Comparison of ENCODE assay signal across 24 cellular contexts in the genomic region with DNA sequence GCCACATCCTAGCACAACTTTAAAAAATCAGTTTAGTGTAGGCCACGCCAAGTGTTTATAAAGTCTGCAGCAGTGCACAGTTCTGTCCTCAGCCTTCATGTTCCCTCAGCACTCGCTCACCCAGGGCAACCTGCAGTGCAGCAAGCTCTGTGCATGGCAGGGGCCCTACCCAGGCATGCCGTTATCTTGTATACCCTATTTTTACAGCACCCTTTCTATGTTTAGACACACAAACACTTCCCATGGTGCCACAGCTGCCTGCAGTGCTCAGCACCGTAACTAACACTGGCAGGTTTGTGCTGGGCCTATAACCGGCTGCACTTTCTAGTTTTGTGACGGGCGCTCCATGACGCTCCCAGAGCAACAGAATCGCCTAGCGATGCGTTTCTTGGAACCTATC.
"Had no signal": no experiment of that assay in that cellular context is flagged by ENCODE, and none has a peak within 500 bp of the region (broad histone marks: within the 10 kb centered on the region; RNA-seq: fewer than 3 reads in every experiment).

No MANE protein-coding gene starts in this region.

- H3K9me3 Mint-ChIP-seq: activated CD4-positive, alpha-beta T cell treated with anti-CD3 and anti-CD28 coated beads, Interleukin-2, amount 10 ng/mL, durations not matched to agents 24 days and 14 days; activated naive CD4-positive, alpha-beta T cell treated with anti-CD3 and anti-CD28 coated beads, Interleukin-2, amount 10 ng/mL, durations not matched to agents 7 days and 5 days; activated naive CD8-positive, alpha-beta T cell treated with anti-CD3 and anti-CD28 coated beads, Interleukin-2, amount 50 U/mL, for 24 hours; activated T-cell treated with anti-CD3 and anti-CD28 coated beads, Interleukin-2, amount 50 U/mL, for 24 hours; activated T-helper 2 cell treated with anti-CD3 and anti-CD28 coated beads, Interferon-gamma antibody, Interleukin-2, Interleukin-4, amounts not matched to agents 10 μg/mL and 5 μg/mL and 100 μg/mL, durations not matched to agents 14 hours and 24 hours and 36 hours; effector memory CD8-positive, alpha-beta T cell; mesothelial cell of epicardium; neural crest cell had no signal

- H3K9me3 ChIP-seq: breast epithelium, ovary had no signal

- DNase-seq: activated CD4-positive, alpha-beta T cell treated with anti-CD3 and anti-CD28 coated beads, Interleukin-2, amount 10 ng/mL, durations not matched to agents 24 days and 14 days; activated CD4-positive, CD25-positive, alpha-beta regulatory T cell; activated CD8-positive, alpha-beta T cell treated with anti-CD3 and anti-CD28 coated beads, Interleukin-2, amount 10 ng/mL, durations not matched to agents 7 days and 5 days; activated naive CD4-positive, alpha-beta T cell treated with anti-CD3 and anti-CD28 coated beads, Interleukin-2, amount 10 ng/mL, durations not matched to agents 7 days and 5 days; activated naive CD8-positive, alpha-beta T cell treated with anti-CD3 and anti-CD28 coated beads, Interleukin-2, amount 50 U/mL, for 24 hours; activated T-cell treated with anti-CD3 and anti-CD28 coated beads, Interleukin-2, amount 50 U/mL, for 24 hours; aorta; dermis blood vessel endothelial cell; effector memory CD8-positive, alpha-beta T cell; hippocampal formation; left colon; ovary; stimulated activated CD4-positive, alpha-beta T cell treated with anti-CD3 and anti-CD28 coated beads, Interleukin-12 subunit alpha, Interleukin-12 subunit beta, amount 100 ng/mL, for 4 hours; stimulated activated CD4-positive, alpha-beta T cell treated with anti-CD3 and anti-CD28 coated beads, Interleukin-1b, Interleukin-23, amount 100 ng/mL, for 48 hours; stimulated activated CD8-positive, alpha-beta memory T cell treated with anti-CD3 and anti-CD28 coated beads, Interleukin-4, amount 100 ng/mL, for 48 hours; stimulated activated naive CD4-positive, alpha-beta T cell; T-helper 1 cell; T-helper 9 cell had no signal

- H3K4me1 Mint-ChIP-seq: mesothelial cell of epicardium had no signal

- H3K36me3 Mint-ChIP-seq: activated naive CD4-positive, alpha-beta T cell treated with anti-CD3 and anti-CD28 coated beads, Interleukin-2, amount 10 ng/mL, durations not matched to agents 7 days and 5 days; mesothelial cell of epicardium had no signal

- H3K4me3 ChIP-seq: breast epithelium, lung, ovary had no signal

- H3K27ac Mint-ChIP-seq: activated CD4-positive, alpha-beta T cell treated with anti-CD3 and anti-CD28 coated beads, Interleukin-2, amount 10 ng/mL, durations not matched to agents 24 days and 14 days; activated CD8-positive, alpha-beta T cell treated with anti-CD3 and anti-CD28 coated beads, Interleukin-2, amount 10 ng/mL, durations not matched to agents 7 days and 5 days; activated naive CD4-positive, alpha-beta T cell treated with anti-CD3 and anti-CD28 coated beads, Interleukin-2, amount 10 ng/mL, durations not matched to agents 7 days and 5 days; activated naive CD8-positive, alpha-beta T cell treated with anti-CD3 and anti-CD28 coated beads, Interleukin-2, amount 50 U/mL, for 24 hours; activated T-cell treated with anti-CD3 and anti-CD28 coated beads, Interleukin-2, amount 50 U/mL, for 24 hours; activated T-helper 2 cell treated with anti-CD3 and anti-CD28 coated beads, Interferon-gamma antibody, Interleukin-2, Interleukin-4, amounts not matched to agents 10 μg/mL and 5 μg/mL and 100 μg/mL, durations not matched to agents 14 hours and 24 hours and 36 hours; effector memory CD8-positive, alpha-beta T cell; mesothelial cell of epicardium had no signal

- H3K4me3 Mint-ChIP-seq: activated CD4-positive, alpha-beta T cell treated with anti-CD3 and anti-CD28 coated beads, Interleukin-2, amount 10 ng/mL, durations not matched to agents 24 days and 14 days; activated CD8-positive, alpha-beta T cell treated with anti-CD3 and anti-CD28 coated beads, Interleukin-2, amount 10 ng/mL, durations not matched to agents 7 days and 5 days; activated naive CD4-positive, alpha-beta T cell treated with anti-CD3 and anti-CD28 coated beads, Interleukin-2, amount 10 ng/mL, durations not matched to agents 7 days and 5 days; activated naive CD8-positive, alpha-beta T cell treated with anti-CD3 and anti-CD28 coated beads, Interleukin-2, amount 50 U/mL, for 24 hours; activated T-cell treated with anti-CD3 and anti-CD28 coated beads, Interleukin-2, amount 50 U/mL, for 24 hours; effector memory CD8-positive, alpha-beta T cell; mesothelial cell of epicardium; neural crest cell had no signal

- H3K27me3 Mint-ChIP-seq: activated CD4-positive, alpha-beta T cell treated with anti-CD3 and anti-CD28 coated beads, Interleukin-2, amount 10 ng/mL, durations not matched to agents 24 days and 14 days; activated naive CD8-positive, alpha-beta T cell treated with anti-CD3 and anti-CD28 coated beads, Interleukin-2, amount 50 U/mL, for 24 hours had no signal

- H3K36me3 ChIP-seq: breast epithelium, ovary had no signal

- H3K27me3 ChIP-seq: breast epithelium, ovary had no signal

- FAIRE-seq: islet of Langerhans had no signal

- ATAC-seq: activated CD8-positive, alpha-beta T cell treated with anti-CD3 and anti-CD28 coated beads, Interleukin-2, amount 10 ng/mL, durations not matched to agents 7 days and 5 days; activated naive CD8-positive, alpha-beta T cell treated with anti-CD3 and anti-CD28 coated beads, Interleukin-2, amount 50 U/mL, for 24 hours; effector memory CD8-positive, alpha-beta T cell; left colon had no signal

- H3K4me1 ChIP-seq: breast epithelium had no signal
